ENCODE assay signal across 20 cellular contexts in genomic region chr12:67040861-67041137, GRCh38.
DNase-seq lines count a peak whose midpoint lies in the region; ATAC-seq, FAIRE-seq and TF ChIP-seq lines count a peak whose summit lies in the region.
"Had no signal": no experiment of that assay in that cellular context is flagged by ENCODE, and none has a peak within 500 bp of the region (broad histone marks: within the 10 kb centered on the region; RNA-seq: fewer than 3 reads in every experiment).

No MANE protein-coding gene starts in this region.

- H3K9ac ChIP-seq in K562 (ENCODE audit: insufficient read depth in 1 of 2, low read depth in 2 of 2, low read length in 2 of 2) = no peak overlapping the region
- H3K9ac ChIP-seq in parathyroid adenoma = no peak overlapping the region
- H3K9ac ChIP-seq: GM23248 had no signal

- H3K4me3 ChIP-seq in HEK293 (ENCODE audit: low read depth, low read length) = no peak overlapping the region
- no peak overlapping the region for H3K4me3 ChIP-seq in K562
- H3K4me3 ChIP-seq in parathyroid adenoma (ENCODE audit: low read depth, low read length) = no peak overlapping the region
- H3K4me3 ChIP-seq: GM12878, GM23248, HAP-1 had no signal

- TF ChIP-seq CTCF in HEK293 (tag by site-specific recombination; IDR thresholded peaks at IDR 0.05) = no peak
- no peak for TF ChIP-seq CTCF in K562 (IDR thresholded peaks at IDR 0.05 in 2 of 3, conservative IDR thresholded peaks at IDR 0.05 in 1 of 3; ENCODE audit: insufficient read depth in 2 of 3, low read depth in 1 of 3, low read length in 3 of 3)
- no peak for TF ChIP-seq CTCF in parathyroid adenoma (IDR thresholded peaks at IDR 0.05)

- BruUV-seq in K562 (replicated peaks; lab: Mats Ljungman, UMichigan) = no TSS peak

- POLR2A ChIA-PET in HEK293 (lab: Yijun Ruan, JAX) (no interaction called here), K562 (lab: Yijun Ruan, JAX) (no interaction called here)

- no peaks in the 10 kb centered on the region for H3K36me3 Mint-ChIP-seq in activated naive CD4-positive, alpha-beta T cell treated with anti-CD3 and anti-CD28 coated beads, Interleukin-2, amount 50 U/mL, for 72 hours
- H3K36me3 Mint-ChIP-seq: CD4-positive, CD25-positive, alpha-beta regulatory T cell; CD8-positive, alpha-beta memory T cell had no signal

- no peak for TF ChIP-seq RAD21 in K562 (CRISPR knock-in tag; conservative IDR thresholded peaks at IDR 0.05 in 1 of 2, IDR thresholded peaks at IDR 0.05 in 1 of 2)

- H3K27ac Mint-ChIP-seq in activated naive CD4-positive, alpha-beta T cell treated with anti-CD3 and anti-CD28 coated beads, Interleukin-2, amount 50 U/mL, for 72 hours = no peak overlapping the region
- H3K27ac Mint-ChIP-seq: CD4-positive, CD25-positive, alpha-beta regulatory T cell; CD8-positive, alpha-beta memory T cell had no signal

- no peak overlapping the region for H2AFZ ChIP-seq in K562 (ENCODE audit: low read depth, low read length)
- H2AFZ ChIP-seq in parathyroid adenoma = no peak overlapping the region
- H2AFZ ChIP-seq: GM23248 had no signal

- H3K9me3 Mint-ChIP-seq in activated naive CD4-positive, alpha-beta T cell treated with anti-CD3 and anti-CD28 coated beads, Interleukin-2, amount 50 U/mL, for 72 hours = no peaks in the 10 kb centered on the region
- H3K9me3 Mint-ChIP-seq: CD4-positive, CD25-positive, alpha-beta regulatory T cell; CD8-positive, alpha-beta memory T cell had no signal

- no peaks in the 10 kb centered on the region for H3K36me3 ChIP-seq in HEK293 (ENCODE audit: control insufficient read depth in 2 of 2, insufficient read depth in 1 of 2, low read length in 2 of 2)
- no peaks in the 10 kb centered on the region for H3K36me3 ChIP-seq in K562 (ENCODE audit: control insufficient read depth, insufficient read depth, low read length)
- H3K36me3 ChIP-seq in parathyroid adenoma (ENCODE audit: control insufficient read depth, insufficient read depth, low read length) = no peaks in the 10 kb centered on the region
- H3K36me3 ChIP-seq: BE2C, HAP-1 had no signal

- H3K9me3 ChIP-seq in HEK293 (ENCODE audit: control insufficient read depth, insufficient read depth, low read depth, low read length) (no peaks in the 10 kb centered on the region), K562 (replicated peaks; ENCODE audit: control insufficient read depth, insufficient read depth, low read depth, low read length) (no peaks in the 10 kb centered on the region), parathyroid adenoma (ENCODE audit: control insufficient read depth, low read length) (no peaks in the 10 kb centered on the region)
- H3K9me3 ChIP-seq: BE2C, HAP-1 had no signal

- FAIRE-seq in K562 (lab: Jason Lieb, UNC) = no peak
- FAIRE-seq: GM12878, GM19239 had no signal

- intact Hi-C loops in K562 (cut with micrococcal nuclease) = no loop called here

- in situ Hi-C loops in K562 (cut with MboI) = no loop called here

- no peak for ATAC-seq in K562
- no peak for ATAC-seq in activated naive CD4-positive, alpha-beta T cell treated with anti-CD3 and anti-CD28 coated beads, Interleukin-2, amount 50 U/mL, for 72 hours
- ATAC-seq: GM12878 had no signal

- H3K4me1 ChIP-seq in HEK293 (ENCODE audit: control insufficient read depth, insufficient read depth, low read length) (peaks cover 59% of the 10 kb centered on the region), K562 (replicated peaks in 1 of 2; ENCODE audit: control insufficient read depth in 2 of 2, insufficient read depth in 2 of 2, low read length in 2 of 2) (no peaks in the 10 kb centered on the region; a peak in 1 of 5 replicates), parathyroid adenoma (peaks cover 16% of the 10 kb centered on the region)
- H3K4me1 ChIP-seq: BE2C, HAP-1 had no signal

- no peak for TF ChIP-seq POLR2A in K562 (conservative IDR thresholded peaks at IDR 0.05)

- no peaks in the 10 kb centered on the region for H3K9me1 ChIP-seq in K562 (ENCODE audit: control insufficient read depth, insufficient read depth, low read length)

- peak overlapping the region; percentile 73; the same call in 1 of the 2 replicates for H3K27ac ChIP-seq in HEK293 (ENCODE audit: extremely low read depth, low read depth, low read length)
- H3K27ac ChIP-seq in K562 (ENCODE audit: extremely low read depth, low read depth, low read length) = no peak overlapping the region
- H3K27ac ChIP-seq in parathyroid adenoma = peak overlapping the region; percentile 67
- H3K27ac ChIP-seq: GM23248, HL-60 had no signal

- H4K20me1 ChIP-seq in K562 (replicated peaks; ENCODE audit: control insufficient read depth, insufficient read depth, low read length) = no peaks in the 10 kb centered on the region

- no peak for TF ChIP-seq EP300 in K562 (IDR thresholded peaks at IDR 0.05; ENCODE audit: low read length)

- CTCF ChIA-PET in HEK293 (lab: Yijun Ruan, JAX) (interaction anchor here (0.7 kb wide), 1 partner anchor 16 kb away, joined by 3 read pairs; no protein-coding TSS in a partner anchor), K562 (lab: Yijun Ruan, JAX; ENCODE audit: low intra/inter-chr PET ratio) (no interaction called here)

- H3K27me3 ChIP-seq in K562 (ENCODE audit: control insufficient read depth in 2 of 2, insufficient read depth in 2 of 2, low read length in 2 of 2) (no peaks in the 10 kb centered on the region), parathyroid adenoma (ENCODE audit: control insufficient read depth, insufficient read depth, low read length) (no peaks in the 10 kb centered on the region)
- H3K27me3 ChIP-seq: BE2C had no signal

- DNase-seq in K562 (ENCODE audit: extremely low read depth in 1 of 4, low spot score in 3 of 4) (no peak), GM19238 (ENCODE audit: insufficient read length, low spot score) (no peak), AML-193 (lab: John Stamatoyannopoulos, UW) (no peak)
- no peak for DNase-seq in activated naive CD4-positive, alpha-beta T cell treated with anti-CD3 and anti-CD28 coated beads, Interleukin-2, amount 50 U/mL, for 72 hours (ENCODE audit: low spot score in 2 of 2)
- no peak for DNase-seq in activated naive CD4-positive, alpha-beta T cell treated with anti-CD3 and anti-CD28 coated beads, Interleukin-2, amount 50 U/mL, for 16 hours
- DNase-seq: BE2C; C1 segment of cervical spinal cord; CD4-positive, CD25-positive, alpha-beta regulatory T cell; CD8-positive, alpha-beta memory T cell; COR-L47; DMS 273 treated with DMSO at 0.1 percent for 48 hours; DND-41; EL; GM23248 had no signal

- no peaks in the 10 kb centered on the region for H3K79me2 ChIP-seq in K562 (ENCODE audit: control insufficient read depth, insufficient read depth, low read length)
- peaks cover 23% of the 10 kb centered on the region for H3K79me2 ChIP-seq in parathyroid adenoma

- H3K4me2 ChIP-seq in K562 (ENCODE audit: insufficient read depth, low read length) (no peak overlapping the region), parathyroid adenoma (ENCODE audit: low read length) (no peak overlapping the region)

TF ChIP-seq in HEK293, 187 proteins besides CTCF, POLR2A, EP300 and RAD21:
- TF ChIP-seq ZNF16 (tag by site-specific recombination; IDR thresholded peaks at IDR 0.05; ENCODE audit: low read depth) (no peak), ZNF10 (tag by site-specific recombination; IDR thresholded peaks at IDR 0.05) (peak; percentile 99)

TF ChIP-seq in K562, 482 proteins besides CTCF, POLR2A, EP300 and RAD21:
- TF ChIP-seq NCOA2 (IDR thresholded peaks at IDR 0.05; ENCODE audit: partially characterized antibody in 2 of 2) (no peak), ZNF134 (CRISPR knock-in tag; conservative IDR thresholded peaks at IDR 0.05) (peak; percentile 78)
TF ChIP-seq in K562: peak in this region for 1.
